In genomic region chr15:57153140-57153539, GRCh38 we compare ENCODE assay signal across 9 cellular contexts.
DNase-seq lines count a peak whose midpoint lies in the region; ATAC-seq, FAIRE-seq and TF ChIP-seq lines count a peak whose summit lies in the region.
"Had no signal": no experiment of that assay in that cellular context is flagged by ENCODE, and none has a peak within 500 bp of the region (broad histone marks: within the 10 kb centered on the region; RNA-seq: fewer than 3 reads in every experiment).

No MANE protein-coding gene starts in this region.

- no peak for TF ChIP-seq CTCF in astrocyte (IDR thresholded peaks at IDR 0.05; ENCODE audit: insufficient read depth, low read depth, low read length)

- H4K20me1 ChIP-seq in astrocyte (ENCODE audit: insufficient read depth, low read length), result peaks cover 1% of the 10 kb centered on the region

- POLR2A ChIA-PET in naive thymus-derived CD4-positive, alpha-beta T cell (lab: Charles Lee), result no interaction called here

- H3K27ac ChIP-seq in astrocyte (ENCODE audit: low read depth, low read length), result no peak overlapping the region
- H3K27ac ChIP-seq in naive thymus-derived CD4-positive, alpha-beta T cell (ENCODE audit: low read depth, low read length), result no peak overlapping the region

- no peak overlapping the region for H3K4me3 ChIP-seq in astrocyte (ENCODE audit: insufficient read depth, low read depth, low read length)
- H3K4me3 ChIP-seq in naive thymus-derived CD4-positive, alpha-beta T cell (ENCODE audit: low read length), result no peak overlapping the region
- H3K4me3 ChIP-seq: heart left ventricle had no signal

- no peaks in the 10 kb centered on the region for H3K9me3 ChIP-seq in astrocyte (ENCODE audit: insufficient read depth, low read depth, low read length)
- H3K9me3 ChIP-seq in naive thymus-derived CD4-positive, alpha-beta T cell (ENCODE audit: control insufficient read depth in 2 of 3, low read length in 3 of 3), result peaks cover 0 to 8% (median 5%) of the 10 kb centered on the region in 3 experiments

- H3K27ac Mint-ChIP-seq in astrocyte (ENCODE audit: unreplicated experiment), result peak overlapping the region; percentile 5
- H3K27ac Mint-ChIP-seq in naive thymus-derived CD4-positive, alpha-beta T cell, result peak overlapping the region in 3 of 9 donors; percentile 52 to 69 (median 63)

- no peaks in the 10 kb centered on the region for H3K9me3 Mint-ChIP-seq in astrocyte (ENCODE audit: unreplicated experiment)
- H3K9me3 Mint-ChIP-seq in naive thymus-derived CD4-positive, alpha-beta T cell, result peaks cover 0 to 32% (median 11%) of the 10 kb centered on the region in 11 donors

- H3K27me3 ChIP-seq in astrocyte (ENCODE audit: insufficient read depth, low read length), result no peaks in the 10 kb centered on the region
- H3K27me3 ChIP-seq in naive thymus-derived CD4-positive, alpha-beta T cell (ENCODE audit: control insufficient read depth in 2 of 2, insufficient read depth in 2 of 2, low read length in 2 of 2), result no peaks in the 10 kb centered on the region
- H3K27me3 ChIP-seq: heart left ventricle had no signal

- peak; percentile 32 for DNase-seq in HT1080 (ENCODE audit: low read depth)
- DNase-seq in astrocyte (ENCODE audit: low read depth), result peak; percentile 39
- no peak for DNase-seq in naive thymus-derived CD4-positive, alpha-beta T cell
- no peak for DNase-seq in mucosa of gallbladder (ENCODE audit: low spot score)
- DNase-seq in GM19239 (ENCODE audit: insufficient read length, low spot score), result no peak
- DNase-seq: heart left ventricle had no signal

- intact Hi-C loops in naive thymus-derived CD4-positive, alpha-beta T cell (cut with micrococcal nuclease), result no loop called here

- H3K4me1 ChIP-seq in astrocyte (ENCODE audit: insufficient read depth, low read length), result peaks cover 18% of the 10 kb centered on the region
- H3K4me1 ChIP-seq in naive thymus-derived CD4-positive, alpha-beta T cell (ENCODE audit: control insufficient read depth in 2 of 2, insufficient read depth in 2 of 2, low read length in 2 of 2), result no peaks in the 10 kb centered on the region

- ATAC-seq in GM18502 (IDR thresholded peaks at IDR 0.05; ENCODE audit: poor library complexity, unreplicated experiment), result peak; percentile 65
- ATAC-seq in naive thymus-derived CD4-positive, alpha-beta T cell, result peak; percentile 31
- ATAC-seq in HG02763 (IDR thresholded peaks at IDR 0.05; ENCODE audit: unreplicated experiment), result no peak

- no peaks in the 10 kb centered on the region for H3K27me3 Mint-ChIP-seq in astrocyte (ENCODE audit: low read depth, unreplicated experiment)
- H3K27me3 Mint-ChIP-seq in naive thymus-derived CD4-positive, alpha-beta T cell, result no peaks in the 10 kb centered on the region

- peaks cover 5% of the 10 kb centered on the region for H3K36me3 ChIP-seq in astrocyte (ENCODE audit: insufficient read depth, low read length)
- H3K36me3 ChIP-seq in naive thymus-derived CD4-positive, alpha-beta T cell (ENCODE audit: control insufficient read depth in 2 of 3, insufficient read depth in 3 of 3, low read length in 3 of 3), result peaks cover 0 to 5% (median 0%) of the 10 kb centered on the region in 3 experiments

- FAIRE-seq in astrocyte (lab: Jason Lieb, UNC), result no peak
- no peak for FAIRE-seq in GM19239 (lab: Jason Lieb, UNC)
- FAIRE-seq: H54 had no signal

- peak overlapping the region; percentile 51 for H3K4me2 ChIP-seq in astrocyte (ENCODE audit: low read length)

- no peak overlapping the region for H2AFZ ChIP-seq in astrocyte (ENCODE audit: low read depth, low read length)

- H3K9ac ChIP-seq in astrocyte (ENCODE audit: low read length), result no peak overlapping the region

- peaks cover 19% of the 10 kb centered on the region for H3K4me1 Mint-ChIP-seq in astrocyte (ENCODE audit: low read depth, unreplicated experiment)
- peaks cover 4 to 28% (median 11%) of the 10 kb centered on the region in 7 donors for H3K4me1 Mint-ChIP-seq in naive thymus-derived CD4-positive, alpha-beta T cell

- no peaks in the 10 kb centered on the region for H3K79me2 ChIP-seq in astrocyte (ENCODE audit: insufficient read depth, low read length)

- peaks cover 20% of the 10 kb centered on the region for H3K36me3 Mint-ChIP-seq in astrocyte (ENCODE audit: low read depth, unreplicated experiment)
- peaks cover 19 to 65% (median 45%) of the 10 kb centered on the region in 5 donors for H3K36me3 Mint-ChIP-seq in naive thymus-derived CD4-positive, alpha-beta T cell

- no peak overlapping the region for H3K4me3 Mint-ChIP-seq in astrocyte (ENCODE audit: unreplicated experiment)
- H3K4me3 Mint-ChIP-seq in naive thymus-derived CD4-positive, alpha-beta T cell, result peak overlapping the region in 1 of 10 donors; percentile 23

- CTCF ChIA-PET in naive thymus-derived CD4-positive, alpha-beta T cell (lab: Charles Lee), result no interaction called here

Comparison
In these comparisons a context has a peak if more than half of its experiments do, and no peak if none do; other contexts are left out.
1. DNase-seq: peak in HT1080 (single experiment) and astrocyte (single experiment); none in naive thymus-derived CD4-positive, alpha-beta T cell (0 of 9), mucosa of gallbladder (single experiment) and GM19239 (single experiment).